Comparison of ENCODE assay signal across 16 cellular contexts in the genomic region with DNA sequence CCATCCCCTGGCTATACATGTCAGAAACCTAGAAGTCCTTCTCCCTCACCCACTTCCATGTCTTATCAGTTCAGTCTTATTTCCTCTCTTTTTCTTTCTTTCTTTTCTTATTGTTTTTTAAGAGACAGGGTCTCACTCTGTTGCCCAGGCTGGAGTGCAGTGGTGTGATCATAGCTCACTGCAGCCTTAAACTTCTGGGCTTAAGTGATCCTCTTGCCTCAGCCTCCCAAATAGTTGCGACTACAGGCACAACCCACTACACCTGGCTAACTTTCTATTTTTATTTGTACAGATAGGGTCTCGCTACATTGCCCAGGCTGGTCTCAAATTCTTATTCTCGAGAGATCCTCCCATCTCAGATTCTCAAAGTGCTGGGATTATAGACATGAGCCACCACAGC.
"Had no signal": no experiment of that assay in that cellular context is flagged by ENCODE, and none has a peak within 500 bp of the region (broad histone marks: within the 10 kb centered on the region; RNA-seq: fewer than 3 reads in every experiment).

No MANE protein-coding gene starts in this region.

- H3K27ac ChIP-seq: coronary artery, neural progenitor cell, ovary, thoracic aorta, vagina had no signal

- H3K4me3 Mint-ChIP-seq: neural progenitor cell; stimulated activated naive CD8-positive, alpha-beta T cell treated with anti-CD3 and anti-CD28 coated beads, Interleukin-15, amount 100 ng/mL, for 72 hours; T-helper 2 cell treated with Interferon-gamma antibody and Interleukin-4, amounts not matched to agents 5 μg/mL and 100 μg/mL, for 36 hours had no signal

- H3K9me3 ChIP-seq: gastrocnemius medialis, ovary, thoracic aorta, vagina had no signal

- H3K4me3 ChIP-seq: coronary artery, gastrocnemius medialis, neural progenitor cell, ovary, thoracic aorta, vagina had no signal

- H3K27me3 ChIP-seq: gastrocnemius medialis, neural progenitor cell, ovary, vagina had no signal

- H3K27me3 Mint-ChIP-seq: stimulated activated naive CD8-positive, alpha-beta T cell treated with anti-CD3 and anti-CD28 coated beads, Interleukin-15, amount 100 ng/mL, for 72 hours had no signal

- H3K36me3 ChIP-seq: neural progenitor cell, ovary had no signal

- ATAC-seq: gastrocnemius medialis; stimulated activated naive CD8-positive, alpha-beta T cell treated with anti-CD3 and anti-CD28 coated beads, Interleukin-15, amount 100 ng/mL, for 72 hours had no signal

- H3K9me3 Mint-ChIP-seq: neural progenitor cell; stimulated activated naive CD8-positive, alpha-beta T cell treated with anti-CD3 and anti-CD28 coated beads, Interleukin-15, amount 100 ng/mL, for 72 hours; T-helper 2 cell treated with Interferon-gamma antibody and Interleukin-4, amounts not matched to agents 5 μg/mL and 100 μg/mL, for 36 hours had no signal

- DNase-seq: activated CD4-positive, alpha-beta T cell treated with anti-CD3 and anti-CD28 coated beads for 1 hour; activated CD8-positive, alpha-beta memory T cell treated with anti-CD3 and anti-CD28 coated beads for 24 hours; activated gamma-delta T cell; caudate nucleus; effector CD4-positive, alpha-beta T cell; gastrocnemius medialis; kidney; ovary; stimulated activated CD4-positive, alpha-beta T cell treated with anti-CD3 and anti-CD28 coated beads, Interleukin-4, amount 100 ng/mL, for 1 hour; stimulated activated CD8-positive, alpha-beta memory T cell treated with anti-CD3 and anti-CD28 coated beads, Interleukin-4, amount 100 ng/mL, for 48 hours; stimulated activated naive CD8-positive, alpha-beta T cell treated with anti-CD3 and anti-CD28 coated beads, Interleukin-15, amount 100 ng/mL, for 72 hours had no signal

- H3K27ac Mint-ChIP-seq: neural progenitor cell; T-helper 2 cell treated with Interferon-gamma antibody and Interleukin-4, amounts not matched to agents 5 μg/mL and 100 μg/mL, for 36 hours had no signal
